In genomic region chr4:158314756-158315487, GRCh38 we compare ENCODE assay signal across 10 cellular contexts.
DNase-seq lines count a peak whose midpoint lies in the region; ATAC-seq and TF ChIP-seq lines count a peak whose summit lies in the region.
"Had no signal": no experiment of that assay in that cellular context is flagged by ENCODE, and none has a peak within 500 bp of the region (broad histone marks: within the 10 kb centered on the region; RNA-seq: fewer than 3 reads in every experiment).

No MANE protein-coding gene starts in this region.

- H3K27me3 ChIP-seq in gastrocnemius medialis = no peaks in the 10 kb centered on the region
- no peaks in the 10 kb centered on the region for H3K27me3 ChIP-seq in esophagus squamous epithelium

- no peak for TF ChIP-seq POLR2A in gastrocnemius medialis (IDR thresholded peaks at IDR 0.05)
- no peak for TF ChIP-seq POLR2A in esophagus squamous epithelium (IDR thresholded peaks at IDR 0.05)

- H3K4me3 ChIP-seq in foreskin fibroblast (ENCODE audit: low read depth in 1 of 2, low read length in 2 of 2) = no peak overlapping the region
- H3K4me3 ChIP-seq in gastrocnemius medialis = no peak overlapping the region
- H3K4me3 ChIP-seq in esophagus squamous epithelium = no peak overlapping the region

- H3K9me3 ChIP-seq in gastrocnemius medialis (no peaks in the 10 kb centered on the region), esophagus squamous epithelium (no peaks in the 10 kb centered on the region)

- intact Hi-C loops in gastrocnemius medialis (cut with DNase I; ENCODE audit: low total_unique reads) = no loop called here
- intact Hi-C loops in esophagus squamous epithelium (cut with DNase I) = no loop called here

- no peaks in the 10 kb centered on the region for H3K4me1 ChIP-seq in gastrocnemius medialis
- no peaks in the 10 kb centered on the region for H3K4me1 ChIP-seq in esophagus squamous epithelium

- in situ Hi-C loops in Caki2 (cut with HindIII; ENCODE audit: low pct_unique_long_range_greater_than_20kb, low sequenced_read_pairs) (no loop called here), gastrocnemius medialis (cut with MboI; ENCODE audit: low sequenced_read_pairs in 4 of 4) (no loop called here)

- peak; percentile 68 to 71 for ATAC-seq in gastrocnemius medialis
- no peak for ATAC-seq in GM19452 (IDR thresholded peaks at IDR 0.05; ENCODE audit: unreplicated experiment)

- H3K27ac ChIP-seq in gastrocnemius medialis = peak overlapping the region in 3 of 4 donors; percentile 12 to 57 (median 43)
- H3K27ac ChIP-seq in esophagus squamous epithelium = peak overlapping the region in 2 of 4 donors; percentile 27 to 50

- DNase-seq in Caki2 (ENCODE audit: low read depth) (peak; percentile 41), amniotic stem cell (lab: John Stamatoyannopoulos, UW) (peak; percentile 87), foreskin fibroblast (peak; percentile 89 to 92), gastrocnemius medialis (no peak), esophagus squamous epithelium (lab: John Stamatoyannopoulos, UW) (no peak)
- no peak for DNase-seq in activated CD4-positive, alpha-beta T cell treated with anti-CD3 and anti-CD28 coated beads, Interleukin-2, amount 50 U/mL, for 1 hour
- DNase-seq in stimulated activated CD4-positive, alpha-beta T cell treated with anti-CD3 and anti-CD28 coated beads, Interleukin-2, amount 100 ng/mL, for 48 hours = no peak
- DNase-seq: activated CD8-positive, alpha-beta memory T cell treated with anti-CD3 and anti-CD28 coated beads, Interleukin-2, amount 50 U/mL, for 4 hours; NCI-H446 had no signal

- WGBS in esophagus squamous epithelium, 2 donors = 64 to 71% methylated on average over 5 of the region's 5 CpGs

- TF ChIP-seq CTCF in foreskin fibroblast (IDR thresholded peaks at IDR 0.05; ENCODE audit: low read depth, low read length) (no peak), gastrocnemius medialis (IDR thresholded peaks at IDR 0.05 in 4 of 5, conservative IDR thresholded peaks at IDR 0.05 in 1 of 5) (no peak), esophagus squamous epithelium (IDR thresholded peaks at IDR 0.05) (no peak)

- H3K36me3 ChIP-seq in gastrocnemius medialis (no peaks in the 10 kb centered on the region), esophagus squamous epithelium (no peaks in the 10 kb centered on the region)

Comparison
In these comparisons a context has a peak if more than half of its experiments do, and no peak if none do; other contexts are left out.
1. DNase-seq: peak in Caki2 (single experiment), amniotic stem cell (single experiment) and foreskin fibroblast (2 of 2); none in gastrocnemius medialis (0 of 2), esophagus squamous epithelium (single experiment), activated CD4-positive, alpha-beta T cell treated with anti-CD3 and anti-CD28 coated beads, Interleukin-2, amount 50 U/mL, for 1 hour (single experiment) and stimulated activated CD4-positive, alpha-beta T cell treated with anti-CD3 and anti-CD28 coated beads, Interleukin-2, amount 100 ng/mL, for 48 hours (0 of 2).